Comparison of ENCODE assay signal across 8 cellular contexts in the genomic region with DNA sequence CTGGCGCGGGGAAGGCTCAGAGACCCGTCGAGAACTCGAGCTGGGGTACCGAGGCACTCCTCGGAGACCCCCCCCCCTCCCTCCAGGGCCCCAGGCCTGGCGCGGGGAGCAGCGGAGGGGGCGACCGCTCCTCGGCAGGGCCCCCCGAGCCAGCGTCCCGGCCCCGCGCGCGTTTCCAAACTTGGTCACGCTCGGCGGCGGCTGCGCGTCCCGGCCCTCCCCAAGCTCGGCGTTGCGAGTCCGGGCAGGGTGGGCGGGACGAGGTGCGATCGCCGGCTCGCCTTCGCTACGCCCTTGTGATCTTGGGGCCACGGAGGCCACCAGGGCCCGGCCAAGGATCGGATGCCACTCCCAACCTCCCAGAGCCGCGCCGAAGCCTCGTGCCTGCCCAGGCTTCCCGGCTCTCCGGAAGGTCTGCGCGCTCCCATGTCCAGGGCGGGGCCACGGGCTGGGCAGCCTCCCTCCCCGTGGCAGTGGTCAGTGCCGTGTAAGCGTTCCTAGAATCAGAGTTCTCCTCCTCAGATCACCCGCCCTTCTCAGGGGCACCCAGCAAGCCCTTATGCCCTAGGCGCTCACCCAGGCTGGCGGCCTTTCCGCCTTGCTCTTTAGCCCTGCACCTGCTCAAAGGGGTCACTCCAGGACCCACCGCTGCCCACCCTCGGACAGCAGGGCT. TPM values are rescaled to one million over a fixed set of nuclear protein-coding genes. Genes with fewer than 3 reads are reported as not detected.
DNase-seq lines count a peak whose midpoint lies in the region; ATAC-seq, FAIRE-seq and TF ChIP-seq lines count a peak whose summit lies in the region.

No MANE protein-coding gene starts in this region.

- H3K4me3 ChIP-seq in WI38 (ENCODE audit: low read depth, low read length): peak overlapping the region; percentile 35

- H3K9me3 Mint-ChIP-seq in progenitor cell of endocrine pancreas (ENCODE audit: low read depth): no peaks in the 10 kb centered on the region

- no peak overlapping the region for H3K27ac Mint-ChIP-seq in progenitor cell of endocrine pancreas

- no peak for FAIRE-seq in urothelium cell line (lab: Jason Lieb, UNC)

- H3K4me3 Mint-ChIP-seq in progenitor cell of endocrine pancreas (ENCODE audit: low read depth): peak overlapping the region; percentile 59

- intact Hi-C loops in cardiac septum (cut with DNase I): no loop called here

- no peak for ATAC-seq in GM21447 (IDR thresholded peaks at IDR 0.05; ENCODE audit: unreplicated experiment)

- TF ChIP-seq CTCF in WI38 (IDR thresholded peaks at IDR 0.05; ENCODE audit: low read depth, low read length): no peak
- no peak for TF ChIP-seq CTCF in progenitor cell of endocrine pancreas (IDR thresholded peaks at IDR 0.05; ENCODE audit: unreplicated experiment)

- H3K27me3 Mint-ChIP-seq in progenitor cell of endocrine pancreas: peaks cover 62% of the 10 kb centered on the region

- H3K36me3 Mint-ChIP-seq in progenitor cell of endocrine pancreas (ENCODE audit: insufficient read depth): peaks cover 12% of the 10 kb centered on the region

- H3K4me1 Mint-ChIP-seq in progenitor cell of endocrine pancreas (ENCODE audit: low read depth): peaks cover 7% of the 10 kb centered on the region

- DNase-seq in GM03348 (ENCODE audit: low spot score) (peak; percentile 73), cardiac septum (ENCODE audit: low spot score) (peak; percentile 85), progenitor cell of endocrine pancreas (ENCODE audit: low spot score, unreplicated experiment) (no peak), urothelium cell line (ENCODE audit: low spot score) (no peak), NCI-H1105 (lab: John Stamatoyannopoulos, UW) (no peak), NCI-H2171 (lab: John Stamatoyannopoulos, UW) (no peak)

RNA-seq across cellular contexts. Expression of gene MRPS23, which starts 12.0 kb away (rescaled TPM):
- total RNA-seq in cardiac septum (59.6 TPM), progenitor cell of endocrine pancreas (34.6 and 38.9 TPM in 2 replicates)

Comparison
In these comparisons a context has a peak if more than half of its experiments do, and no peak if none do; other contexts are left out.
1. DNase-seq: peak in GM03348 (single experiment) and cardiac septum (single experiment); none in progenitor cell of endocrine pancreas (single experiment), urothelium cell line (single experiment), NCI-H1105 (single experiment) and NCI-H2171 (single experiment).